Comparison of ENCODE assay signal across 20 cellular contexts in the genomic region with DNA sequence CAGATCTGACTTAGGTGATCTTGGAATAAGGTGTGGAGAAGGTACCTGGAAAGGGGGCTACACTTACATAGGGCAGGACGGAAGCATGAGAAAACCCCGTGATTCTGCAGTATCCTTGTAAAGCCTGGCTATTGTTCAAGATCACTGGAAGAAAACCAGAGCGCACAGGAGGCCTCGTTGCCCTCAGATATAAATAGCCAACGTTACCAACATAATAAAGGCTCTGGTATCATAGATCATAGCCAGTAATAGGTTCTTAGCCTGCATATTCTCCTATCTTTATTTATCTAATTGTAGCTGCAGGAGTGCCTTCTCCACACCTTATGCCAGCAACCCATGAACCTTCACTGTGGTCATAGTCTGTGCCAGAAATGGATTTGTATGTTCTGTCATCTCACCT. TPM values are rescaled to one million over a fixed set of nuclear protein-coding genes. Genes with fewer than 3 reads are reported as not detected.
DNase-seq lines count a peak whose midpoint lies in the region; ATAC-seq and TF ChIP-seq lines count a peak whose summit lies in the region.
"Had no signal": no experiment of that assay in that cellular context is flagged by ENCODE, and none has a peak within 500 bp of the region (broad histone marks: within the 10 kb centered on the region; RNA-seq: fewer than 3 reads in every experiment).

No MANE protein-coding gene starts in this region.

- no peak for TF ChIP-seq CTCF in body of pancreas (IDR thresholded peaks at IDR 0.05)

- no peak overlapping the region for H3K9ac ChIP-seq in stomach smooth muscle (ENCODE audit: low read length in 2 of 2)

- H3K4me1 ChIP-seq in stomach smooth muscle (ENCODE audit: control insufficient read depth, insufficient read depth, low read length), result peaks cover 63% of the 10 kb centered on the region
- no peaks in the 10 kb centered on the region for H3K4me1 ChIP-seq in body of pancreas

- H3K36me3 ChIP-seq in stomach smooth muscle (ENCODE audit: control insufficient read depth in 2 of 2, insufficient read depth in 2 of 2, low read length in 2 of 2) (peaks cover 4 to 12% of the 10 kb centered on the region in 2 donors), body of pancreas (replicated peaks in 1 of 2; ENCODE audit: insufficient read depth in 1 of 2, low read depth in 2 of 2) (no peaks in the 10 kb centered on the region)
- H3K36me3 ChIP-seq: SJCRH30 had no signal

- H3K27ac ChIP-seq in stomach smooth muscle (ENCODE audit: low read length) (peak overlapping the region; percentile 84), body of pancreas (no peak overlapping the region)
- H3K27ac ChIP-seq: SJCRH30 had no signal

- whole genome bisulfite sequencing in body of pancreas, 2 donors, result 36 to 42% methylated on average over 5 of the region's 5 CpGs

- no peaks in the 10 kb centered on the region for H3K9me3 Mint-ChIP-seq in activated naive CD4-positive, alpha-beta T cell treated with anti-CD3 and anti-CD28 coated beads, Interleukin-2, amount 50 U/mL, for 24 hours
- H3K9me3 Mint-ChIP-seq in activated naive CD8-positive, alpha-beta T cell treated with anti-CD3 and anti-CD28 coated beads for 36 hours, result no peaks in the 10 kb centered on the region
- H3K9me3 Mint-ChIP-seq: naive B cell; T-helper 2 cell treated with Interferon-gamma antibody and Interleukin-4, amounts not matched to agents 5 μg/mL and 100 μg/mL, for 36 hours had no signal

- ATAC-seq in left lobe of liver (peak; percentile 55), body of pancreas (no peak), GM18870 (IDR thresholded peaks at IDR 0.05; ENCODE audit: unreplicated experiment) (no peak)
- ATAC-seq: activated CD4-positive, CD25-positive, alpha-beta regulatory T cell treated with anti-CD3 and anti-CD28 coated beads, Interleukin-2, amount 50 U/mL, for 24 hours had no signal

- peaks cover 12% of the 10 kb centered on the region for H3K36me3 Mint-ChIP-seq in activated naive CD4-positive, alpha-beta T cell treated with anti-CD3 and anti-CD28 coated beads, Interleukin-2, amount 50 U/mL, for 24 hours
- peaks cover 22% of the 10 kb centered on the region for H3K36me3 Mint-ChIP-seq in activated naive CD8-positive, alpha-beta T cell treated with anti-CD3 and anti-CD28 coated beads for 36 hours

- peaks cover 25% of the 10 kb centered on the region for H3K4me1 Mint-ChIP-seq in activated naive CD4-positive, alpha-beta T cell treated with anti-CD3 and anti-CD28 coated beads, Interleukin-2, amount 50 U/mL, for 24 hours
- H3K4me1 Mint-ChIP-seq in activated naive CD8-positive, alpha-beta T cell treated with anti-CD3 and anti-CD28 coated beads for 36 hours, result peaks cover 36% of the 10 kb centered on the region

- DNase-seq in activated naive CD4-positive, alpha-beta T cell treated with Interleukin-2 at 50 U/mL for 16 hours, result no peak
- DNase-seq in activated naive CD8-positive, alpha-beta T cell treated with anti-CD3 and anti-CD28 coated beads for 36 hours, result no peak
- DNase-seq in left lobe of liver (ENCODE audit: low spot score) (no peak), body of pancreas (no peak), NCI-H82 treated with DMSO at 0.1 percent for 48 hours (lab: John Stamatoyannopoulos, UW; ENCODE audit: unreplicated experiment) (no peak)
- DNase-seq: activated CD8-positive, alpha-beta memory T cell treated with anti-CD3 and anti-CD28 coated beads, Interleukin-2, amount 50 U/mL, for 4 hours; COR-L47; EL; foreskin melanocyte; naive B cell; NCI-H1694; SJCRH30 had no signal

- H3K4me3 ChIP-seq in stomach smooth muscle (ENCODE audit: low read length in 2 of 2) (peak overlapping the region in 1 of 2 donors; percentile 9), body of pancreas (no peak overlapping the region)
- H3K4me3 ChIP-seq: SJCRH30 had no signal

- no peaks in the 10 kb centered on the region for H3K27me3 ChIP-seq in stomach smooth muscle (ENCODE audit: control insufficient read depth in 1 of 2, insufficient read depth in 2 of 2, low read length in 2 of 2)
- no peaks in the 10 kb centered on the region for H3K27me3 ChIP-seq in body of pancreas
- H3K27me3 ChIP-seq: SJCRH30 had no signal

- H3K4me3 Mint-ChIP-seq in activated naive CD4-positive, alpha-beta T cell treated with anti-CD3 and anti-CD28 coated beads, Interleukin-2, amount 50 U/mL, for 24 hours, result no peak overlapping the region
- no peak overlapping the region for H3K4me3 Mint-ChIP-seq in activated naive CD8-positive, alpha-beta T cell treated with anti-CD3 and anti-CD28 coated beads for 36 hours
- H3K4me3 Mint-ChIP-seq: T-helper 2 cell treated with Interferon-gamma antibody and Interleukin-4, amounts not matched to agents 5 μg/mL and 100 μg/mL, for 36 hours had no signal

- TF ChIP-seq POLR2A in body of pancreas (IDR thresholded peaks at IDR 0.05), result no peak

- H3K9me3 ChIP-seq in stomach smooth muscle (ENCODE audit: control insufficient read depth in 2 of 2, low read length in 2 of 2), result no peaks in the 10 kb centered on the region
- H3K9me3 ChIP-seq in body of pancreas, result no peaks in the 10 kb centered on the region
- H3K9me3 ChIP-seq: SJCRH30 had no signal

- no peaks in the 10 kb centered on the region for H3K27me3 Mint-ChIP-seq in activated naive CD4-positive, alpha-beta T cell treated with anti-CD3 and anti-CD28 coated beads, Interleukin-2, amount 50 U/mL, for 24 hours
- no peaks in the 10 kb centered on the region for H3K27me3 Mint-ChIP-seq in activated naive CD8-positive, alpha-beta T cell treated with anti-CD3 and anti-CD28 coated beads for 36 hours
- H3K27me3 Mint-ChIP-seq: naive B cell had no signal

- H3K27ac Mint-ChIP-seq in activated naive CD4-positive, alpha-beta T cell treated with anti-CD3 and anti-CD28 coated beads, Interleukin-2, amount 50 U/mL, for 24 hours, result peak overlapping the region; percentile 35
- peak overlapping the region; percentile 32 for H3K27ac Mint-ChIP-seq in activated naive CD8-positive, alpha-beta T cell treated with anti-CD3 and anti-CD28 coated beads for 36 hours
- H3K27ac Mint-ChIP-seq: progenitor cell of endocrine pancreas; T-helper 2 cell treated with Interferon-gamma antibody and Interleukin-4, amounts not matched to agents 5 μg/mL and 100 μg/mL, for 36 hours had no signal

- intact Hi-C loops in body of pancreas (cut with DNase I), result loop anchor here (10.0 kb wide), 1 partner anchor 621 kb away; no protein-coding TSS in a partner anchor

RNA-seq across cellular contexts. Expression of a gene that starts 35.9 kb away (rescaled TPM):
- total RNA-seq in activated naive CD8-positive, alpha-beta T cell treated with anti-CD3 and anti-CD28 coated beads for 36 hours, result 10 to 100 TPM; 15.9 to 17.3 TPM
- total RNA-seq in left lobe of liver (17.8 TPM), body of pancreas (10 to 100 TPM; 19.8 to 28.5 TPM)

RNA-seq across cellular contexts. Expression of a gene that starts 55.8 kb away (rescaled TPM):
- total RNA-seq in activated naive CD8-positive, alpha-beta T cell treated with anti-CD3 and anti-CD28 coated beads for 36 hours, result 10 to 100 TPM; 56.4 to 58.2 TPM
- total RNA-seq in left lobe of liver, result 3.7 TPM
- 1 to 10 TPM; 4.7 to 5.6 TPM for total RNA-seq in body of pancreas
- total RNA-seq: HT1080, NCI-H460 had no signal

Comparison
In these comparisons a context has a peak if more than half of its experiments do, and no peak if none do; other contexts are left out.
1. RNA of a gene that starts 55.8 kb away (total RNA-seq): 56.4 to 58.2 TPM in activated naive CD8-positive, alpha-beta T cell treated with anti-CD3 and anti-CD28 coated beads for 36 hours; 4.7 to 5.6 TPM in body of pancreas and 3.7 TPM in left lobe of liver (single experiment); every median in the first group is over 4 times any median in the second.